In the genomic region with DNA sequence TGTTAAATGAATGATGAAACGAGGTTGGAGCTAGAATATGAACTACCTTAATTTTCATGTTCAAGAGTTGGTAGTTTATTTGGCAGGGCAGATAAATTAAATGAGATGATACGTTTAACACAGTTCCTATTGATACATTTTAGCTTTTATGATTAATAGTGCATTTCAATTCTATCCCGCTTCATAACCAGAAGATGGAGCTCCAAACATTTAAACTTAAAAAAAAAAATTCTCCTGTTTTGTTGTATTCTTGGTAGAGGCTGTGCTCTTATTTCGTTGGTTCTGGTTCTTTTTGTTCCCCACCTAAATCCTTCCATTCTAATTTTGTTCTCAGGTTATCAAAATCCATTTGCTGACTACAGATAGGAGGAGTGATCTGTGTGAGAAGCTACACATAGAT, we compare ENCODE assay signal across 15 cellular contexts.
DNase-seq lines count a peak whose midpoint lies in the region; ATAC-seq and TF ChIP-seq lines count a peak whose summit lies in the region.
"Had no signal": no experiment of that assay in that cellular context is flagged by ENCODE, and none has a peak within 500 bp of the region (broad histone marks: within the 10 kb centered on the region; RNA-seq: fewer than 3 reads in every experiment).

No MANE protein-coding gene starts in this region.

- TF ChIP-seq CTCF in AG10803 (conservative IDR thresholded peaks at IDR 0.05; ENCODE audit: low read length) (peak; percentile 47), HEK293 (tag by site-specific recombination; IDR thresholded peaks at IDR 0.05) (no peak), fibroblast of the aortic adventitia (IDR thresholded peaks at IDR 0.05; ENCODE audit: insufficient read depth, low read length) (peak; percentile 42)
- TF ChIP-seq CTCF in CD8-positive, alpha-beta T cell (IDR thresholded peaks at IDR 0.05) = no peak

- no peaks in the 10 kb centered on the region for H3K4me1 Mint-ChIP-seq in stimulated activated memory B cell treated with anti-CD40 and anti-IgM and Interleukin-4, amounts not matched to agents 10 μg/mL and 1 μg/mL and 100 μg/mL, for 72 hours
- no peaks in the 10 kb centered on the region for H3K4me1 Mint-ChIP-seq in CD8-positive, alpha-beta T cell (ENCODE audit: low read depth)
- H3K4me1 Mint-ChIP-seq: natural killer cell had no signal

- POLR2A ChIA-PET in HEK293 (lab: Yijun Ruan, JAX) = no interaction called here
- POLR2A ChIA-PET in CD8-positive, alpha-beta T cell (lab: Charles Lee) = no interaction called here

- intact Hi-C loops in CD8-positive, alpha-beta T cell (cut with DNase I, micrococcal nuclease) = loop anchor here in 1 of 2 experiments (5.0 kb wide), 1 partner anchor 375 kb away; no protein-coding TSS in a partner anchor

- no peak overlapping the region for H3K27ac Mint-ChIP-seq in stimulated activated memory B cell treated with anti-CD40 and anti-IgM and Interleukin-4, amounts not matched to agents 10 μg/mL and 1 μg/mL and 100 μg/mL, for 72 hours
- H3K27ac Mint-ChIP-seq in CD8-positive, alpha-beta T cell = no peak overlapping the region
- H3K27ac Mint-ChIP-seq: natural killer cell had no signal

- H3K4me3 ChIP-seq in AG10803 (ENCODE audit: low read length) (no peak overlapping the region), HEK293 (ENCODE audit: low read depth, low read length) (no peak overlapping the region), fibroblast of the aortic adventitia (ENCODE audit: low read depth, low read length) (no peak overlapping the region)
- H3K4me3 ChIP-seq in CD8-positive, alpha-beta T cell (ENCODE audit: low read depth, low read length) = no peak overlapping the region

- peaks cover 56% of the 10 kb centered on the region for H3K27me3 Mint-ChIP-seq in stimulated activated memory B cell treated with anti-CD40 and anti-IgM and Interleukin-4, amounts not matched to agents 10 μg/mL and 1 μg/mL and 100 μg/mL, for 72 hours
- peaks cover 2% of the 10 kb centered on the region for H3K27me3 Mint-ChIP-seq in CD8-positive, alpha-beta T cell (ENCODE audit: low read depth)

- H3K27me3 ChIP-seq in CD8-positive, alpha-beta T cell (ENCODE audit: insufficient read depth, low read length) = no peaks in the 10 kb centered on the region

- DNase-seq in AG10803 (ENCODE audit: low read depth) (peak; percentile 18), SK-MEL-5 (ENCODE audit: low read depth, low spot score) (peak; percentile 38), fibroblast of the aortic adventitia (ENCODE audit: low read depth) (peak; percentile 39), dedifferentiated amniotic fluid mesenchymal stem cell (ENCODE audit: extremely low spot score) (no peak), A172 (ENCODE audit: low spot score) (no peak)
- no peak for DNase-seq in CD8-positive, alpha-beta T cell
- DNase-seq: activated CD8-positive, alpha-beta memory T cell treated with anti-CD3 and anti-CD28 coated beads, Interleukin-2, amount 50 U/mL, for 48 hours; COR-L47; natural killer cell; NCI-H1092; NCI-H510A; SHP77 treated with DMSO at 0.1 percent for 48 hours had no signal

- ATAC-seq in stimulated activated memory B cell treated with anti-CD40 and anti-IgM and Interleukin-4, amounts not matched to agents 10 μg/mL and 1 μg/mL and 100 μg/mL, for 72 hours = no peak
- ATAC-seq in CD8-positive, alpha-beta T cell = no peak
- ATAC-seq: natural killer cell had no signal

- no peaks in the 10 kb centered on the region for H3K36me3 ChIP-seq in HEK293 (ENCODE audit: control insufficient read depth in 2 of 2, insufficient read depth in 1 of 2, low read length in 2 of 2)
- no peaks in the 10 kb centered on the region for H3K36me3 ChIP-seq in CD8-positive, alpha-beta T cell (ENCODE audit: insufficient read depth, low read length)

- CTCF ChIA-PET in HEK293 (lab: Yijun Ruan, JAX) = interaction anchor here (0.6 to 2.2 kb wide), 12 partner anchors 10 to 372 kb away, joined by 3 to 9 read pairs (median 4); no protein-coding TSS in a partner anchor
- CTCF ChIA-PET in CD8-positive, alpha-beta T cell (lab: Charles Lee) = interaction anchor here (0.7 to 1.9 kb wide), 2 partner anchors 27 to 72 kb away, joined by 3 to 7 read pairs; a partner anchor contains a TSS

- H3K27ac ChIP-seq in HEK293 (ENCODE audit: extremely low read depth, low read depth, low read length) = no peak overlapping the region
- no peak overlapping the region for H3K27ac ChIP-seq in CD8-positive, alpha-beta T cell (ENCODE audit: low read depth, low read length)
- H3K27ac ChIP-seq: HL-60 had no signal

- in situ Hi-C loops in SK-MEL-5 (cut with HindIII; ENCODE audit: low pct_unique_long_range_greater_than_20kb, low sequenced_read_pairs) = no loop called here

- peaks cover 27% of the 10 kb centered on the region for H3K9me3 Mint-ChIP-seq in stimulated activated memory B cell treated with anti-CD40 and anti-IgM and Interleukin-4, amounts not matched to agents 10 μg/mL and 1 μg/mL and 100 μg/mL, for 72 hours
- H3K9me3 Mint-ChIP-seq in CD8-positive, alpha-beta T cell = peaks cover 21% of the 10 kb centered on the region

- H3K4me3 Mint-ChIP-seq in stimulated activated memory B cell treated with anti-CD40 and anti-IgM and Interleukin-4, amounts not matched to agents 10 μg/mL and 1 μg/mL and 100 μg/mL, for 72 hours = no peak overlapping the region
- H3K4me3 Mint-ChIP-seq in CD8-positive, alpha-beta T cell = no peak overlapping the region
- H3K4me3 Mint-ChIP-seq: natural killer cell had no signal

- no peaks in the 10 kb centered on the region for H3K4me1 ChIP-seq in HEK293 (ENCODE audit: control insufficient read depth, insufficient read depth, low read length)
- no peaks in the 10 kb centered on the region for H3K4me1 ChIP-seq in CD8-positive, alpha-beta T cell (ENCODE audit: insufficient read depth, low read length)

- no peaks in the 10 kb centered on the region for H3K36me3 Mint-ChIP-seq in stimulated activated memory B cell treated with anti-CD40 and anti-IgM and Interleukin-4, amounts not matched to agents 10 μg/mL and 1 μg/mL and 100 μg/mL, for 72 hours
- H3K36me3 Mint-ChIP-seq in CD8-positive, alpha-beta T cell = no peaks in the 10 kb centered on the region

- H3K9me3 ChIP-seq in HEK293 (ENCODE audit: control insufficient read depth, insufficient read depth, low read depth, low read length) = no peaks in the 10 kb centered on the region
- no peaks in the 10 kb centered on the region for H3K9me3 ChIP-seq in CD8-positive, alpha-beta T cell (ENCODE audit: low read length)

TF ChIP-seq in HEK293, 187 proteins besides CTCF, POLR2A, EP300 and RAD21:
- TF ChIP-seq ZFP37 (tag by site-specific recombination; IDR thresholded peaks at IDR 0.05) = no peak
- TF ChIP-seq ZNF670 (tag by site-specific recombination; IDR thresholded peaks at IDR 0.05; ENCODE audit: low read depth) = no peak
- TF ChIP-seq ZNF654 (tag by site-specific recombination; IDR thresholded peaks at IDR 0.05; ENCODE audit: low read depth) = peak; percentile 40
- no peak for TF ChIP-seq ZNF354C (tag by site-specific recombination; IDR thresholded peaks at IDR 0.05; ENCODE audit: borderline replicate concordance, low read depth)
- TF ChIP-seq ZBTB1 (tag by site-specific recombination; IDR thresholded peaks at IDR 0.05) = no peak
- TF ChIP-seq, protein P1, sequence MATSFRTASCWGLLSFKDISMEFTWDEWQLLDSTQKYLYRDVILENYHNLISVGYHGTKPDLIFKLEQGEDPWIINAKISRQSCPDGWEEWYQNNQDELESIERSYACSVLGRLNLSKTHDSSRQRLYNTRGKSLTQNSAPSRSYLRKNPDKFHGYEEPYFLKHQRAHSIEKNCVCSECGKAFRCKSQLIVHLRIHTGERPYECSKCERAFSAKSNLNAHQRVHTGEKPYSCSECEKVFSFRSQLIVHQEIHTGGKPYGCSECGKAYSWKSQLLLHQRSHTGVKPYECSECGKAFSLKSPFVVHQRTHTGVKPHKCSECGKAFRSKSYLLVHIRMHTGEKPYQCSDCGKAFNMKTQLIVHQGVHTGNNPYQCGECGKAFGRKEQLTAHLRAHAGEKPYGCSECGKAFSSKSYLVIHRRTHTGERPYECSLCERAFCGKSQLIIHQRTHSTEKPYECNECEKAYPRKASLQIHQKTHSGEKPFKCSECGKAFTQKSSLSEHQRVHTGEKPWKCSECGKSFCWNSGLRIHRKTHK (tag by site-specific recombination; IDR thresholded peaks at IDR 0.05) = no peak
- TF ChIP-seq ZNF777 (tag by site-specific recombination; IDR thresholded peaks at IDR 0.05; ENCODE audit: borderline replicate concordance) = no peak
TF ChIP-seq in HEK293: peak in this region for 1.

Comparison
In these comparisons a context has a peak if more than half of its experiments do, and no peak if none do; other contexts are left out.
1. DNase-seq: peak in AG10803 (single experiment), SK-MEL-5 (single experiment) and fibroblast of the aortic adventitia (single experiment); none in dedifferentiated amniotic fluid mesenchymal stem cell (single experiment), CD8-positive, alpha-beta T cell (0 of 7) and A172 (single experiment).
2. CTCF ChIP-seq: peak in AG10803 (single experiment) and fibroblast of the aortic adventitia (single experiment); none in HEK293 (single experiment) and CD8-positive, alpha-beta T cell (single experiment).